Comparison of ENCODE assay signal across 13 cellular contexts in genomic region chr15:80920271-80920699, GRCh38.
A peak's percentile ranks its signal among the peaks of the same experiment; 100 is the strongest.
DNase-seq lines count a peak whose midpoint lies in the region; ATAC-seq and TF ChIP-seq lines count a peak whose summit lies in the region.
"Had no signal": no experiment of that assay in that cellular context is flagged by ENCODE, and none has a peak within 500 bp of the region (broad histone marks: within the 10 kb centered on the region; RNA-seq: fewer than 3 reads in every experiment).

No MANE protein-coding gene starts in this region.

- H3K9me3 Mint-ChIP-seq in T-helper 2 cell treated with Interferon-gamma antibody and Interleukin-4, amounts not matched to agents 5 μg/mL and 100 μg/mL, for 36 hours, result no peaks in the 10 kb centered on the region
- no peaks in the 10 kb centered on the region for H3K9me3 Mint-ChIP-seq in central memory CD8-positive, alpha-beta T cell

- no peaks in the 10 kb centered on the region for H3K36me3 Mint-ChIP-seq in T-helper 2 cell treated with Interferon-gamma antibody and Interleukin-4, amounts not matched to agents 5 μg/mL and 100 μg/mL, for 36 hours (ENCODE audit: low read depth)
- no peaks in the 10 kb centered on the region for H3K36me3 Mint-ChIP-seq in central memory CD8-positive, alpha-beta T cell (ENCODE audit: insufficient read depth)

- no peaks in the 10 kb centered on the region for H3K27me3 ChIP-seq in stomach
- H3K27me3 ChIP-seq: esophagus squamous epithelium had no signal

- WGBS in stomach, 5 donors, result 66 to 77% (median 69%) methylated on average over 5 of the region's 5 CpGs

- no peak overlapping the region for H3K27ac Mint-ChIP-seq in T-helper 2 cell treated with Interferon-gamma antibody and Interleukin-4, amounts not matched to agents 5 μg/mL and 100 μg/mL, for 36 hours
- H3K27ac Mint-ChIP-seq in central memory CD8-positive, alpha-beta T cell (ENCODE audit: low read depth), result no peak overlapping the region

- peak; percentile 36 for DNase-seq in stimulated activated CD4-positive, alpha-beta T cell treated with anti-CD3 and anti-CD28 coated beads, Interleukin-15, amount 100 ng/mL, for 24 hours
- no peak for DNase-seq in stimulated activated CD4-positive, alpha-beta T cell treated with anti-CD3 and anti-CD28 coated beads, Interleukin-4, amount 100 ng/mL, for 1 hour
- DNase-seq in T-helper 2 cell treated with Interferon-gamma antibody and Interleukin-4, amounts not matched to agents 5 μg/mL and 100 μg/mL, for 36 hours (ENCODE audit: low spot score), result peak; percentile 16
- DNase-seq in central memory CD8-positive, alpha-beta T cell (ENCODE audit: low spot score in 2 of 2), result no peak
- DNase-seq in HUDEP-2 (lab: John Stamatoyannopoulos, UW; ENCODE audit: unreplicated experiment in 76 of 76), result no peak
- no peak for DNase-seq in stomach
- DNase-seq: esophagus squamous epithelium, KBM-7, left ventricle myocardium inferior, NCI-H2081 treated with DMSO at 0.1 percent for 48 hours, NCI-H510A had no signal

- TF ChIP-seq CTCF in stomach (IDR thresholded peaks at IDR 0.05), result no peak

- no peaks in the 10 kb centered on the region for H3K9me3 ChIP-seq in stomach
- H3K9me3 ChIP-seq: esophagus squamous epithelium, left ventricle myocardium inferior had no signal

- H3K4me1 Mint-ChIP-seq in T-helper 2 cell treated with Interferon-gamma antibody and Interleukin-4, amounts not matched to agents 5 μg/mL and 100 μg/mL, for 36 hours (ENCODE audit: low read depth), result peaks cover 13% of the 10 kb centered on the region
- peaks cover 21% of the 10 kb centered on the region for H3K4me1 Mint-ChIP-seq in central memory CD8-positive, alpha-beta T cell

- no peaks in the 10 kb centered on the region for H3K4me1 ChIP-seq in stomach
- H3K4me1 ChIP-seq: esophagus squamous epithelium, left ventricle myocardium inferior had no signal

- no peak for ATAC-seq in central memory CD8-positive, alpha-beta T cell (replicated peaks; ENCODE audit: extremely low read depth, poor library complexity, severe bottlenecking)
- no peak for ATAC-seq in GM19463 (IDR thresholded peaks at IDR 0.05; ENCODE audit: unreplicated experiment)
- ATAC-seq: HCT116 had no signal

- H3K36me3 ChIP-seq in stomach, result peaks cover 0 to 20% (median 9%) of the 10 kb centered on the region in 4 donors
- H3K36me3 ChIP-seq: left ventricle myocardium inferior had no signal

- intact Hi-C loops in stomach (cut with DNase I; ENCODE audit: low total_unique reads), result no loop called here

- H3K27me3 Mint-ChIP-seq in T-helper 2 cell treated with Interferon-gamma antibody and Interleukin-4, amounts not matched to agents 5 μg/mL and 100 μg/mL, for 36 hours (ENCODE audit: low read depth), result no peaks in the 10 kb centered on the region
- no peaks in the 10 kb centered on the region for H3K27me3 Mint-ChIP-seq in central memory CD8-positive, alpha-beta T cell

- no peak for TF ChIP-seq EP300 in stomach (IDR thresholded peaks at IDR 0.05)

- no peak overlapping the region for H3K27ac ChIP-seq in stomach
- H3K27ac ChIP-seq: esophagus squamous epithelium, left ventricle myocardium inferior had no signal

- H3K4me3 ChIP-seq in stomach, result no peak overlapping the region
- H3K4me3 ChIP-seq: esophagus squamous epithelium, left ventricle myocardium inferior had no signal

- no peak for TF ChIP-seq POLR2A in stomach (IDR thresholded peaks at IDR 0.05)

- peak overlapping the region; percentile 21 for H3K4me3 Mint-ChIP-seq in T-helper 2 cell treated with Interferon-gamma antibody and Interleukin-4, amounts not matched to agents 5 μg/mL and 100 μg/mL, for 36 hours
- peak overlapping the region; percentile 25 for H3K4me3 Mint-ChIP-seq in central memory CD8-positive, alpha-beta T cell

Comparison
In these comparisons a context has a peak if more than half of its experiments do, and no peak if none do; other contexts are left out.
1. DNase-seq: peak in stimulated activated CD4-positive, alpha-beta T cell treated with anti-CD3 and anti-CD28 coated beads, Interleukin-15, amount 100 ng/mL, for 24 hours (single experiment) and T-helper 2 cell treated with Interferon-gamma antibody and Interleukin-4, amounts not matched to agents 5 μg/mL and 100 μg/mL, for 36 hours (single experiment); none in stimulated activated CD4-positive, alpha-beta T cell treated with anti-CD3 and anti-CD28 coated beads, Interleukin-4, amount 100 ng/mL, for 1 hour (single experiment), central memory CD8-positive, alpha-beta T cell (0 of 2), HUDEP-2 (0 of 76) and stomach (single experiment).